ENCODE assay signal across 9 cellular contexts in genomic region chr11:108697872-108698473, GRCh38. TPM values are rescaled to one million over a fixed set of nuclear protein-coding genes. Genes with fewer than 3 reads are reported as not detected.
DNase-seq lines count a peak whose midpoint lies in the region; ATAC-seq and TF ChIP-seq lines count a peak whose summit lies in the region.
"Had no signal": no experiment of that assay in that cellular context is flagged by ENCODE, and none has a peak within 500 bp of the region (broad histone marks: within the 10 kb centered on the region; RNA-seq: fewer than 3 reads in every experiment).

No MANE protein-coding gene starts in this region.

- DNase-seq in DMS 273 (lab: John Stamatoyannopoulos, UW; ENCODE audit: unreplicated experiment) (peak; percentile 64), GM19240 (ENCODE audit: insufficient read length, low spot score) (peak; percentile 50), NCI-H345 treated with DMSO at 0.1 percent for 48 hours (lab: John Stamatoyannopoulos, UW; ENCODE audit: unreplicated experiment) (peak; percentile 9), fibroblast of the aortic adventitia (ENCODE audit: low read depth) (peak; percentile 88), neural progenitor cell (ENCODE audit: low spot score) (peak; percentile 68)
- DNase-seq in activated CD4-positive, alpha-beta T cell treated with anti-CD3 and anti-CD28 coated beads, Interleukin-2, amount 10 ng/mL, durations not matched to agents 7 days and 5 days, result peak; percentile 59
- no peak for DNase-seq in effector memory CD4-positive, alpha-beta T cell

- no peaks in the 10 kb centered on the region for H3K36me3 ChIP-seq in neural progenitor cell
- H3K36me3 ChIP-seq in effector memory CD4-positive, alpha-beta T cell (ENCODE audit: control insufficient read depth, insufficient read depth, low read length), result peaks cover 13% of the 10 kb centered on the region

- no peaks in the 10 kb centered on the region for H3F3A ChIP-seq in neural progenitor cell (ENCODE audit: low read depth)

- H3K4me2 ChIP-seq in neural progenitor cell, result no peak overlapping the region

- H3K9me3 ChIP-seq in neural progenitor cell (ENCODE audit: low read depth), result no peaks in the 10 kb centered on the region
- no peaks in the 10 kb centered on the region for H3K9me3 ChIP-seq in effector memory CD4-positive, alpha-beta T cell (ENCODE audit: control insufficient read depth, low read length)

- H3K27me3 Mint-ChIP-seq in activated CD4-positive, alpha-beta T cell treated with anti-CD3 and anti-CD28 coated beads, Interleukin-2, amount 10 ng/mL, durations not matched to agents 7 days and 5 days, result no peaks in the 10 kb centered on the region
- H3K27me3 Mint-ChIP-seq in neural progenitor cell (ENCODE audit: insufficient read depth, low read depth), result no peaks in the 10 kb centered on the region
- H3K27me3 Mint-ChIP-seq: activated naive CD8-positive, alpha-beta T cell had no signal

- POLR2A ChIA-PET in activated CD4-positive, alpha-beta T cell treated with anti-CD3 and anti-CD28 coated beads, Interleukin-2, amount 10 ng/mL, durations not matched to agents 7 days and 5 days (lab: Charles Lee), result no interaction called here

- H3K9ac ChIP-seq in neural progenitor cell, result no peak overlapping the region

- H3K27ac ChIP-seq in neural progenitor cell, result no peak overlapping the region
- H3K27ac ChIP-seq in effector memory CD4-positive, alpha-beta T cell (ENCODE audit: insufficient read depth, low read length, poor library complexity, severe bottlenecking), result no peak overlapping the region

- H3K4me3 ChIP-seq in fibroblast of the aortic adventitia (ENCODE audit: low read depth, low read length) (no peak overlapping the region), neural progenitor cell (no peak overlapping the region)
- H3K4me3 ChIP-seq in effector memory CD4-positive, alpha-beta T cell (ENCODE audit: insufficient read depth, low read depth, low read length, poor library complexity, severe bottlenecking), result no peak overlapping the region

- H3K79me2 ChIP-seq in neural progenitor cell (ENCODE audit: low read depth), result no peaks in the 10 kb centered on the region

- no peaks in the 10 kb centered on the region for H4K20me1 ChIP-seq in neural progenitor cell (ENCODE audit: low read depth)

- peaks cover 17% of the 10 kb centered on the region for H3K36me3 Mint-ChIP-seq in activated CD4-positive, alpha-beta T cell treated with anti-CD3 and anti-CD28 coated beads, Interleukin-2, amount 10 ng/mL, durations not matched to agents 7 days and 5 days (ENCODE audit: low read depth)
- H3K36me3 Mint-ChIP-seq in neural progenitor cell, result peaks cover 18% of the 10 kb centered on the region

- H3K4me1 ChIP-seq in neural progenitor cell, result no peaks in the 10 kb centered on the region
- no peaks in the 10 kb centered on the region for H3K4me1 ChIP-seq in effector memory CD4-positive, alpha-beta T cell (ENCODE audit: control insufficient read depth, insufficient read depth, low read length, poor library complexity, severe bottlenecking)

- CTCF ChIA-PET in activated CD4-positive, alpha-beta T cell treated with anti-CD3 and anti-CD28 coated beads, Interleukin-2, amount 10 ng/mL, durations not matched to agents 7 days and 5 days (lab: Charles Lee), result interaction anchor here (0.5 to 1.1 kb wide), 5 partner anchors 22 to 362 kb away, joined by 3 to 4 read pairs (median 3); no protein-coding TSS in a partner anchor

- no peaks in the 10 kb centered on the region for H3K27me3 ChIP-seq in neural progenitor cell
- H3K27me3 ChIP-seq in effector memory CD4-positive, alpha-beta T cell (replicated peaks; ENCODE audit: control insufficient read depth, insufficient read depth, low read length, poor library complexity, severe bottlenecking), result no peaks in the 10 kb centered on the region

- H3K4me3 Mint-ChIP-seq in activated CD4-positive, alpha-beta T cell treated with anti-CD3 and anti-CD28 coated beads, Interleukin-2, amount 10 ng/mL, durations not matched to agents 7 days and 5 days, result no peak overlapping the region
- H3K4me3 Mint-ChIP-seq in neural progenitor cell, result no peak overlapping the region
- H3K4me3 Mint-ChIP-seq: activated naive CD8-positive, alpha-beta T cell had no signal

- no peaks in the 10 kb centered on the region for H3K4me1 Mint-ChIP-seq in activated CD4-positive, alpha-beta T cell treated with anti-CD3 and anti-CD28 coated beads, Interleukin-2, amount 10 ng/mL, durations not matched to agents 7 days and 5 days
- H3K4me1 Mint-ChIP-seq in neural progenitor cell, result peaks cover 5% of the 10 kb centered on the region

- H3K27ac Mint-ChIP-seq in activated CD4-positive, alpha-beta T cell treated with anti-CD3 and anti-CD28 coated beads, Interleukin-2, amount 10 ng/mL, durations not matched to agents 7 days and 5 days, result no peak overlapping the region
- H3K27ac Mint-ChIP-seq in neural progenitor cell, result no peak overlapping the region
- H3K27ac Mint-ChIP-seq: activated naive CD8-positive, alpha-beta T cell had no signal

- no peaks in the 10 kb centered on the region for H3K9me3 Mint-ChIP-seq in activated CD4-positive, alpha-beta T cell treated with anti-CD3 and anti-CD28 coated beads, Interleukin-2, amount 10 ng/mL, durations not matched to agents 7 days and 5 days
- H3K9me3 Mint-ChIP-seq in neural progenitor cell, result no peaks in the 10 kb centered on the region

- no peak overlapping the region for H2AFZ ChIP-seq in neural progenitor cell (replicated peaks)

- ATAC-seq in HG03280 (IDR thresholded peaks at IDR 0.05; ENCODE audit: unreplicated experiment), result peak; percentile 79

- TF ChIP-seq CTCF in fibroblast of the aortic adventitia (IDR thresholded peaks at IDR 0.05; ENCODE audit: insufficient read depth, low read length), result peak; percentile 97
- TF ChIP-seq CTCF in neural progenitor cell (IDR thresholded peaks at IDR 0.05), result peak; percentile 93

RNA-seq across cellular contexts. Expression of gene DDX10, which starts 33.1 kb away (rescaled TPM):
- 10 to 100 TPM; 27.4 to 28.0 TPM for total RNA-seq in activated CD4-positive, alpha-beta T cell treated with anti-CD3 and anti-CD28 coated beads, Interleukin-2, amount 10 ng/mL, durations not matched to agents 7 days and 5 days
- total RNA-seq in fibroblast of the aortic adventitia (ENCODE audit: low replicate concordance), result 15.7 and 26.3 TPM in 2 replicates
- total RNA-seq in neural progenitor cell (ENCODE audit: low replicate concordance), result 31.0 and 34.1 TPM in 2 replicates

Comparison
In these comparisons a context has a peak if more than half of its experiments do, and no peak if none do; other contexts are left out.
1. DNase-seq: peak in DMS 273 (single experiment), GM19240 (single experiment), NCI-H345 treated with DMSO at 0.1 percent for 48 hours (single experiment), activated CD4-positive, alpha-beta T cell treated with anti-CD3 and anti-CD28 coated beads, Interleukin-2, amount 10 ng/mL, durations not matched to agents 7 days and 5 days (single experiment), fibroblast of the aortic adventitia (single experiment) and neural progenitor cell (single experiment); none in effector memory CD4-positive, alpha-beta T cell (0 of 3).